In the genomic region with DNA sequence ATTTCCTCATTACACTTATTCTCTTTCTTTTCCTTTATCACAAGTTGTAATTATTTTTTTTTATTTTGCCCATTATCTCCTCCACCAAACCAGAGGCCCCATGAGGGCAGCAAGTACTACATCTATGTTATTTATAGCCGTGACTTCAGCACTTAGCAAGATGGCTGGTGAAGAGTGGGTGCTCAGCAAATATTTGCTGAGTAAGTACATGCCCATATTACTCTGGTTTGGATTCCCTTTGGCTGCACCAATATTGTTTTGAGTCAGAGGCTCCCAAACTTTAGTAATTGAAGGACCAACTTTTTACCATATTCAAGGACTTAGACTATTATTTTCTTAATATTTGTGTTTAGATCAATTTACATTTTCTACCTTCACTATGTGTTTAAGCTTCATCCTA, we compare ENCODE assay signal across 36 cellular contexts.
DNase-seq lines count a peak whose midpoint lies in the region; ATAC-seq, FAIRE-seq and TF ChIP-seq lines count a peak whose summit lies in the region.
"Had no signal": no experiment of that assay in that cellular context is flagged by ENCODE, and none has a peak within 500 bp of the region (broad histone marks: within the 10 kb centered on the region; RNA-seq: fewer than 3 reads in every experiment).

No MANE protein-coding gene starts in this region.

- peak; percentile 19 for DNase-seq in NCI-H510A treated with DMSO at 0.1 percent for 48 hours (lab: John Stamatoyannopoulos, UW)
- DNase-seq in NCI-H510A (lab: John Stamatoyannopoulos, UW) = no peak
- no peak for DNase-seq in HepG2 (ENCODE audit: low spot score)
- no peak for DNase-seq in right lobe of liver
- no peak for DNase-seq in K562 (ENCODE audit: extremely low read depth in 1 of 4, low spot score in 3 of 4)
- DNase-seq in nephron progenitor cell = no peak
- DNase-seq in CD4-positive, alpha-beta memory T cell = no peak
- no peak for DNase-seq in mesendoderm
- DNase-seq: 8988T; ACHN; AML-193; BE2C; C1 segment of cervical spinal cord; Caco-2; Calu3; CD4-positive, alpha-beta T cell; CD4-positive, CD25-positive, alpha-beta regulatory T cell; CD8-positive, alpha-beta memory T cell; CD8-positive, alpha-beta T cell; COR-L47; DMS 273 treated with DMSO at 0.1 percent for 48 hours; DMS153; DMS53; DMS79; DMS79 treated with DMSO at 0.1 percent for 48 hours; DND-41; EL had no signal

- H3K4ac ChIP-seq in mesendoderm (ENCODE audit: low read depth, low read length) = no peak overlapping the region

- TF ChIP-seq CTCF in HepG2 (CRISPR knock-in tag; IDR thresholded peaks at IDR 0.05) (no peak), right lobe of liver (IDR thresholded peaks at IDR 0.05) (no peak), K562 (IDR thresholded peaks at IDR 0.05 in 2 of 3, conservative IDR thresholded peaks at IDR 0.05 in 1 of 3; ENCODE audit: insufficient read depth in 2 of 3, low read depth in 1 of 3, low read length in 3 of 3) (no peak), nephron progenitor cell (IDR thresholded peaks at IDR 0.05) (no peak)

- 0% methylated on average over 1 of the region's 1 CpG for WGBS in HepG2 (ENCODE audit: low lambda C conversion rate)
- 40% methylated on average over 1 of the region's 1 CpG for WGBS in right lobe of liver (ENCODE audit: insufficient coverage, low coverage, low lambda C conversion rate, missing lambda C conversion rate)
- 0% methylated on average over 1 of the region's 1 CpG for WGBS in K562 (ENCODE audit: insufficient coverage, low coverage, missing lambda C conversion rate)
- WGBS in mesendoderm (ENCODE audit: extremely low coverage, insufficient coverage, low lambda C conversion rate) = no CpG with 5 or more reads among the region's 1 CpG

- no TSS peak for BruUV-seq in HepG2 (replicated peaks; lab: Mats Ljungman, UMichigan)
- BruUV-seq in K562 (replicated peaks; lab: Mats Ljungman, UMichigan) = no TSS peak

- peaks cover 20% of the 10 kb centered on the region for H3K27me3 Mint-ChIP-seq in nephron progenitor cell (ENCODE audit: low read depth, poor library complexity)
- peaks cover 12 to 16% of the 10 kb centered on the region in 2 donors for H3K27me3 Mint-ChIP-seq in CD4-positive, alpha-beta memory T cell

- no peak overlapping the region for H3K27ac ChIP-seq in HepG2 (ENCODE audit: extremely low read length, insufficient read depth, low read length)
- no peak overlapping the region for H3K27ac ChIP-seq in right lobe of liver
- H3K27ac ChIP-seq in K562 (ENCODE audit: extremely low read depth, low read depth, low read length) = no peak overlapping the region
- no peak overlapping the region for H3K27ac ChIP-seq in CD4-positive, alpha-beta memory T cell (ENCODE audit: low read depth, low read length)
- no peak overlapping the region for H3K27ac ChIP-seq in mesendoderm (ENCODE audit: low read depth, low read length)
- H3K27ac ChIP-seq: 22Rv1; A549; BLaER1; BLaER1 treated with 17β-estradiol and CSF1 and Interleukin-3, amounts not matched to agents 10 nM and 100 nM; C4-2B had no signal

- H3K9me3 Mint-ChIP-seq in nephron progenitor cell = no peaks in the 10 kb centered on the region
- peaks cover 0 to 3% (median 0%) of the 10 kb centered on the region in 8 donors for H3K9me3 Mint-ChIP-seq in CD4-positive, alpha-beta memory T cell
- H3K9me3 Mint-ChIP-seq: CD14-positive monocyte; CD4-positive, alpha-beta T cell; CD8-positive, alpha-beta memory T cell; CD8-positive, alpha-beta T cell had no signal

- CTCF ChIA-PET in HepG2 (lab: Yijun Ruan, JAX; ENCODE audit: low intra/inter-chr PET ratio, low total read pairs) (no interaction called here), K562 (lab: Yijun Ruan, JAX; ENCODE audit: low intra/inter-chr PET ratio) (no interaction called here)
- CTCF ChIA-PET in CD4-positive, alpha-beta memory T cell (lab: Charles Lee; ENCODE audit: partially characterized antibody) = interaction anchor here (1.1 kb wide), 1 partner anchor 9 kb away, joined by 3 read pairs; no protein-coding TSS in a partner anchor

- no peak overlapping the region for H3K9ac ChIP-seq in HepG2 (ENCODE audit: insufficient read depth, low read depth, low read length)
- no peak overlapping the region for H3K9ac ChIP-seq in K562 (ENCODE audit: insufficient read depth in 1 of 2, low read depth in 2 of 2, low read length in 2 of 2)
- no peak overlapping the region for H3K9ac ChIP-seq in mesendoderm (ENCODE audit: low read length)
- H3K9ac ChIP-seq: BLaER1; BLaER1 treated with 17β-estradiol and CSF1 and Interleukin-3, amounts not matched to agents 10 nM and 100 nM had no signal

- H3K4me3 ChIP-seq in HepG2 (replicated peaks in 1 of 3; ENCODE audit: insufficient read depth in 1 of 3, low read depth in 2 of 3, low read length in 3 of 3) (no peak overlapping the region), right lobe of liver (no peak overlapping the region), K562 (no peak overlapping the region), mesendoderm (ENCODE audit: low read length) (no peak overlapping the region)
- H3K4me3 ChIP-seq in CD4-positive, alpha-beta memory T cell (ENCODE audit: low read length in 2 of 2) = no peak overlapping the region
- H3K4me3 ChIP-seq: A549; BLaER1; BLaER1 treated with 17β-estradiol and CSF1 and Interleukin-3, amounts not matched to agents 10 nM and 100 nM had no signal

- TF ChIP-seq POLR2A in HepG2 (IDR thresholded peaks at IDR 0.05; ENCODE audit: insufficient read depth in 1 of 2, low read depth in 2 of 2, low read length in 2 of 2) (no peak), right lobe of liver (IDR thresholded peaks at IDR 0.05) (no peak), K562 (conservative IDR thresholded peaks at IDR 0.05) (no peak)

- H4K8ac ChIP-seq in mesendoderm (ENCODE audit: low read depth, low read length) = no peak overlapping the region

- no peaks in the 10 kb centered on the region for H3K36me3 Mint-ChIP-seq in nephron progenitor cell (ENCODE audit: low read depth)
- no peaks in the 10 kb centered on the region for H3K36me3 Mint-ChIP-seq in CD4-positive, alpha-beta memory T cell
- H3K36me3 Mint-ChIP-seq: CD14-positive monocyte; CD4-positive, CD25-positive, alpha-beta regulatory T cell; CD8-positive, alpha-beta memory T cell; CD8-positive, alpha-beta T cell had no signal

- H3K9me3 ChIP-seq in HepG2 (ENCODE audit: low read length) (no peaks in the 10 kb centered on the region), right lobe of liver (no peaks in the 10 kb centered on the region), K562 (replicated peaks; ENCODE audit: control insufficient read depth, insufficient read depth, low read depth, low read length) (no peaks in the 10 kb centered on the region)
- no peaks in the 10 kb centered on the region for H3K9me3 ChIP-seq in CD4-positive, alpha-beta memory T cell (ENCODE audit: control insufficient read depth in 1 of 2, low read length in 2 of 2)
- H3K9me3 ChIP-seq: BE2C, Caco-2 had no signal

- no peak for ATAC-seq in HepG2
- ATAC-seq in right lobe of liver = no peak
- no peak for ATAC-seq in K562
- ATAC-seq: A549; CD8-positive, alpha-beta T cell had no signal

- H2AFZ ChIP-seq in HepG2 (ENCODE audit: low read length) (no peak overlapping the region), K562 (ENCODE audit: low read depth, low read length) (no peak overlapping the region)

- H3K4me3 Mint-ChIP-seq in nephron progenitor cell = no peak overlapping the region
- H3K4me3 Mint-ChIP-seq in CD4-positive, alpha-beta memory T cell = no peak overlapping the region
- H3K4me3 Mint-ChIP-seq: B cell; CD14-positive monocyte; CD4-positive, alpha-beta T cell; CD4-positive, CD25-positive, alpha-beta regulatory T cell; CD8-positive, alpha-beta memory T cell; CD8-positive, alpha-beta T cell had no signal

- H4K20me1 ChIP-seq in HepG2 (ENCODE audit: insufficient read depth, low read length) = no peaks in the 10 kb centered on the region
- H4K20me1 ChIP-seq in K562 (replicated peaks; ENCODE audit: control insufficient read depth, insufficient read depth, low read length) = no peaks in the 10 kb centered on the region
- H4K20me1 ChIP-seq: BLaER1; BLaER1 treated with 17β-estradiol and CSF1 and Interleukin-3, amounts not matched to agents 10 nM and 100 nM had no signal

- FAIRE-seq in HepG2 (lab: Jason Lieb, UNC) (no peak), K562 (lab: Jason Lieb, UNC) (no peak)
- FAIRE-seq: A204.1, A549, D721Med had no signal

- no peaks in the 10 kb centered on the region for H3K79me1 ChIP-seq in mesendoderm (ENCODE audit: low read length)

- intact Hi-C loops in HepG2 (cut with micrococcal nuclease; ENCODE audit: unreplicated experiment) (loop anchor here (5.0 to 10.0 kb wide), 2 partner anchors 260 to 288 kb away; partner anchors contain the start of gene SCNN1G), right lobe of liver (cut with DNase I) (loop anchor here in 1 of 2 donors (10.0 kb wide), 1 partner anchor 298 kb away; no protein-coding TSS in a partner anchor), K562 (cut with micrococcal nuclease) (no loop called here)
- intact Hi-C loops in CD4-positive, alpha-beta memory T cell (cut with micrococcal nuclease) = loop anchor here (10.0 kb wide), 1 partner anchor 538 kb away; no protein-coding TSS in a partner anchor

- H3K56ac ChIP-seq in mesendoderm (ENCODE audit: low read length) = no peak overlapping the region

- no peak overlapping the region for H3K4me2 ChIP-seq in HepG2 (ENCODE audit: low read depth, low read length)
- no peak overlapping the region for H3K4me2 ChIP-seq in K562 (ENCODE audit: insufficient read depth, low read length)
- no peak overlapping the region for H3K4me2 ChIP-seq in mesendoderm (ENCODE audit: low read length)
- H3K4me2 ChIP-seq: A549; BLaER1; BLaER1 treated with 17β-estradiol and CSF1 and Interleukin-3, amounts not matched to agents 10 nM and 100 nM had no signal

- no peak overlapping the region for H4K5ac ChIP-seq in mesendoderm (ENCODE audit: low read length)

- in situ Hi-C loops in HepG2 (cut with HindIII; ENCODE audit: extremely low pct_ligation_motif_present, low pct_unique_long_range_greater_than_20kb) = loop anchor here (5.0 kb wide), 1 partner anchor 50 kb away; no protein-coding TSS in a partner anchor
- in situ Hi-C loops in K562 (cut with MboI) = no loop called here

- no peaks in the 10 kb centered on the region for H3K79me2 ChIP-seq in HepG2 (ENCODE audit: insufficient read depth, low read length)
- no peaks in the 10 kb centered on the region for H3K79me2 ChIP-seq in K562 (ENCODE audit: control insufficient read depth, insufficient read depth, low read length)
- no peaks in the 10 kb centered on the region for H3K79me2 ChIP-seq in mesendoderm (ENCODE audit: control insufficient read depth, insufficient read depth, low read length)

- H3K18ac ChIP-seq in mesendoderm (ENCODE audit: low read length) = no peak overlapping the region

- H3K36me3 ChIP-seq in HepG2 (replicated peaks in 1 of 2; ENCODE audit: control insufficient read depth in 1 of 2, insufficient read depth in 2 of 2, low read length in 2 of 2) (no peaks in the 10 kb centered on the region), right lobe of liver (no peaks in the 10 kb centered on the region), K562 (ENCODE audit: control insufficient read depth, insufficient read depth, low read length) (no peaks in the 10 kb centered on the region), mesendoderm (ENCODE audit: control insufficient read depth, insufficient read depth, low read length) (no peaks in the 10 kb centered on the region)
- no peaks in the 10 kb centered on the region for H3K36me3 ChIP-seq in CD4-positive, alpha-beta memory T cell (ENCODE audit: insufficient read depth, low read length)
- H3K36me3 ChIP-seq: BE2C; BLaER1; BLaER1 treated with 17β-estradiol and CSF1 and Interleukin-3, amounts not matched to agents 10 nM and 100 nM had no signal

- peaks cover 11% of the 10 kb centered on the region for H3K4me1 Mint-ChIP-seq in nephron progenitor cell
- H3K4me1 Mint-ChIP-seq in CD4-positive, alpha-beta memory T cell = no peaks in the 10 kb centered on the region
- H3K4me1 Mint-ChIP-seq: B cell; CD14-positive monocyte; CD4-positive, CD25-positive, alpha-beta regulatory T cell; CD8-positive, alpha-beta memory T cell had no signal

- no peak overlapping the region for H2BK15ac ChIP-seq in mesendoderm (replicated peaks; ENCODE audit: low read depth)

- POLR2A ChIA-PET in HepG2 (lab: Yijun Ruan, JAX) (no interaction called here), K562 (lab: Yijun Ruan, JAX) (no interaction called here)
- POLR2A ChIA-PET in CD4-positive, alpha-beta memory T cell (lab: Charles Lee; ENCODE audit: partially characterized antibody) = no interaction called here

- no peak for TF ChIP-seq RAD21 in HepG2 (CRISPR knock-in tag; IDR thresholded peaks at IDR 0.05)
- TF ChIP-seq RAD21 in K562 (CRISPR knock-in tag; conservative IDR thresholded peaks at IDR 0.05 in 1 of 2, IDR thresholded peaks at IDR 0.05 in 1 of 2) = no peak

- H2BK5ac ChIP-seq in mesendoderm (ENCODE audit: low read length) = no peak overlapping the region

- no peaks in the 10 kb centered on the region for H3K9me1 ChIP-seq in K562 (ENCODE audit: control insufficient read depth, insufficient read depth, low read length)

- H2AK5ac ChIP-seq in mesendoderm (ENCODE audit: low read length) = no peak overlapping the region

- no peaks in the 10 kb centered on the region for H3K4me1 ChIP-seq in HepG2 (ENCODE audit: insufficient read depth, low read length)
- no peaks in the 10 kb centered on the region for H3K4me1 ChIP-seq in right lobe of liver
- no peaks in the 10 kb centered on the region for H3K4me1 ChIP-seq in K562 (replicated peaks in 1 of 2; ENCODE audit: control insufficient read depth in 2 of 2, insufficient read depth in 2 of 2, low read length in 2 of 2)
- H3K4me1 ChIP-seq in CD4-positive, alpha-beta memory T cell (ENCODE audit: insufficient read depth, low read length) = no peaks in the 10 kb centered on the region
- H3K4me1 ChIP-seq in mesendoderm (ENCODE audit: control insufficient read depth, low read depth, low read length) = no peaks in the 10 kb centered on the region
- H3K4me1 ChIP-seq: A549, BE2C, Caco-2 had no signal

- H2BK120ac ChIP-seq in mesendoderm (ENCODE audit: low read depth, low read length) = no peak overlapping the region

- H3K27ac Mint-ChIP-seq in nephron progenitor cell = peak overlapping the region; percentile 17
- H3K27ac Mint-ChIP-seq in CD4-positive, alpha-beta memory T cell = no peak overlapping the region
- H3K27ac Mint-ChIP-seq: B cell; CD14-positive monocyte; CD4-positive, alpha-beta T cell; CD4-positive, CD25-positive, alpha-beta regulatory T cell; CD8-positive, alpha-beta memory T cell; CD8-positive, alpha-beta T cell had no signal

- no peak overlapping the region for H3K23ac ChIP-seq in mesendoderm (ENCODE audit: low read length)

- peaks cover 3 to 23% of the 10 kb centered on the region in 2 experiments; a peak in 3 of 5 replicates for H3K27me3 ChIP-seq in HepG2 (ENCODE audit: control insufficient read depth in 1 of 2, insufficient read depth in 2 of 2, low read length in 2 of 2)
- H3K27me3 ChIP-seq in right lobe of liver = no peaks in the 10 kb centered on the region
- peaks cover 0 to 11% of the 10 kb centered on the region in 2 experiments; a peak in 1 of 5 replicates for H3K27me3 ChIP-seq in K562 (ENCODE audit: control insufficient read depth in 2 of 2, insufficient read depth in 2 of 2, low read length in 2 of 2)
- H3K27me3 ChIP-seq in CD4-positive, alpha-beta memory T cell (ENCODE audit: insufficient read depth, low read length) = peaks cover 4% of the 10 kb centered on the region
- no peaks in the 10 kb centered on the region for H3K27me3 ChIP-seq in mesendoderm (ENCODE audit: insufficient read depth, low read length, poor library complexity)
- H3K27me3 ChIP-seq: BE2C; BLaER1; BLaER1 treated with 17β-estradiol and CSF1 and Interleukin-3, amounts not matched to agents 10 nM and 100 nM had no signal

- TF ChIP-seq EP300 in HepG2 (IDR thresholded peaks at IDR 0.05; ENCODE audit: low read depth in 2 of 2, low read length in 2 of 2) (no peak), HepG2 (CRISPR knock-in tag; IDR thresholded peaks at IDR 0.05; ENCODE audit: borderline replicate concordance) (no peak), K562 (IDR thresholded peaks at IDR 0.05; ENCODE audit: low read length) (no peak)
